Comparison of ENCODE assay signal across 1 cellular context in the genomic region with DNA sequence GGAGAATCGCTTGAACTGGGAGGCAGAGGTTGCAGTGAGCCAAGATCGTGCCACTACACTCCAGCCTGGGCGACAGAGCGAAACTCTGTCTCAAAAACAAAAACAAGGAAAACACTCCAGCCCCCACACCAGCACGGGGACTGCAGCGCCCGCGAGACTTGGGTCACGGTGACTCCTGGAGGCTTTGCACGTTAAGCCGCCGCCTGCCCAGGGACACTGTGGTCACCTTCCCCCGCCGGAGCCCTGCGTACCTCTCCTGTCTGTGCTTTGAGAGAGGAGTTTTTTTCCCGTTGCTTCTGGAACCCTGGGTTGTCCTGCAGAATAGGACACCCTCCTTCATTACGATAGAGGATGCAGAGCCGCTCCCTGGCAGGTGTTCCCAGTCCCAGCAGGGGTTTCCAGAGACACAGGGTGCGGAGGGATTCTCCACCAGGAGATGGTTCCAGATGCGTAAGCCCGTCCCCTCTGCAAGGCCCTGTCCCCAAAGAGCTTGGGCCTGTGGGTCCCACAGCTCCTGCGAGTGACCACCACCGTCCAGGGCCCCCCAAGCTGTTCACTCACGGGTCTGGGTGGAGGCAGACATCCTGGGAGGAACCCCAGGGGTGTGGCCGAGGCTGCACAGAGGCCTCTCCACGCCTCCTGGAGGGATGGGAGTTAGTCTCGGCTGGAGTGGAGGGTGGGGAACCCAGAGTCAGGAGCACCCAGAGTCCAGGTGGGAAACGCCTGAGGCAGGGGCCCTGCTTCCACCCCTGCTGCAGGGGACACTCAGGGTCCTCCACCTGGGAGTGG.
TF ChIP-seq lines count a peak whose summit lies in the region.

No MANE protein-coding gene starts in this region.

TF ChIP-seq in GM23338, 12 proteins besides CTCF, POLR2A, EP300 and RAD21 (continued from another document):
- TF ChIP-seq, protein P1, sequence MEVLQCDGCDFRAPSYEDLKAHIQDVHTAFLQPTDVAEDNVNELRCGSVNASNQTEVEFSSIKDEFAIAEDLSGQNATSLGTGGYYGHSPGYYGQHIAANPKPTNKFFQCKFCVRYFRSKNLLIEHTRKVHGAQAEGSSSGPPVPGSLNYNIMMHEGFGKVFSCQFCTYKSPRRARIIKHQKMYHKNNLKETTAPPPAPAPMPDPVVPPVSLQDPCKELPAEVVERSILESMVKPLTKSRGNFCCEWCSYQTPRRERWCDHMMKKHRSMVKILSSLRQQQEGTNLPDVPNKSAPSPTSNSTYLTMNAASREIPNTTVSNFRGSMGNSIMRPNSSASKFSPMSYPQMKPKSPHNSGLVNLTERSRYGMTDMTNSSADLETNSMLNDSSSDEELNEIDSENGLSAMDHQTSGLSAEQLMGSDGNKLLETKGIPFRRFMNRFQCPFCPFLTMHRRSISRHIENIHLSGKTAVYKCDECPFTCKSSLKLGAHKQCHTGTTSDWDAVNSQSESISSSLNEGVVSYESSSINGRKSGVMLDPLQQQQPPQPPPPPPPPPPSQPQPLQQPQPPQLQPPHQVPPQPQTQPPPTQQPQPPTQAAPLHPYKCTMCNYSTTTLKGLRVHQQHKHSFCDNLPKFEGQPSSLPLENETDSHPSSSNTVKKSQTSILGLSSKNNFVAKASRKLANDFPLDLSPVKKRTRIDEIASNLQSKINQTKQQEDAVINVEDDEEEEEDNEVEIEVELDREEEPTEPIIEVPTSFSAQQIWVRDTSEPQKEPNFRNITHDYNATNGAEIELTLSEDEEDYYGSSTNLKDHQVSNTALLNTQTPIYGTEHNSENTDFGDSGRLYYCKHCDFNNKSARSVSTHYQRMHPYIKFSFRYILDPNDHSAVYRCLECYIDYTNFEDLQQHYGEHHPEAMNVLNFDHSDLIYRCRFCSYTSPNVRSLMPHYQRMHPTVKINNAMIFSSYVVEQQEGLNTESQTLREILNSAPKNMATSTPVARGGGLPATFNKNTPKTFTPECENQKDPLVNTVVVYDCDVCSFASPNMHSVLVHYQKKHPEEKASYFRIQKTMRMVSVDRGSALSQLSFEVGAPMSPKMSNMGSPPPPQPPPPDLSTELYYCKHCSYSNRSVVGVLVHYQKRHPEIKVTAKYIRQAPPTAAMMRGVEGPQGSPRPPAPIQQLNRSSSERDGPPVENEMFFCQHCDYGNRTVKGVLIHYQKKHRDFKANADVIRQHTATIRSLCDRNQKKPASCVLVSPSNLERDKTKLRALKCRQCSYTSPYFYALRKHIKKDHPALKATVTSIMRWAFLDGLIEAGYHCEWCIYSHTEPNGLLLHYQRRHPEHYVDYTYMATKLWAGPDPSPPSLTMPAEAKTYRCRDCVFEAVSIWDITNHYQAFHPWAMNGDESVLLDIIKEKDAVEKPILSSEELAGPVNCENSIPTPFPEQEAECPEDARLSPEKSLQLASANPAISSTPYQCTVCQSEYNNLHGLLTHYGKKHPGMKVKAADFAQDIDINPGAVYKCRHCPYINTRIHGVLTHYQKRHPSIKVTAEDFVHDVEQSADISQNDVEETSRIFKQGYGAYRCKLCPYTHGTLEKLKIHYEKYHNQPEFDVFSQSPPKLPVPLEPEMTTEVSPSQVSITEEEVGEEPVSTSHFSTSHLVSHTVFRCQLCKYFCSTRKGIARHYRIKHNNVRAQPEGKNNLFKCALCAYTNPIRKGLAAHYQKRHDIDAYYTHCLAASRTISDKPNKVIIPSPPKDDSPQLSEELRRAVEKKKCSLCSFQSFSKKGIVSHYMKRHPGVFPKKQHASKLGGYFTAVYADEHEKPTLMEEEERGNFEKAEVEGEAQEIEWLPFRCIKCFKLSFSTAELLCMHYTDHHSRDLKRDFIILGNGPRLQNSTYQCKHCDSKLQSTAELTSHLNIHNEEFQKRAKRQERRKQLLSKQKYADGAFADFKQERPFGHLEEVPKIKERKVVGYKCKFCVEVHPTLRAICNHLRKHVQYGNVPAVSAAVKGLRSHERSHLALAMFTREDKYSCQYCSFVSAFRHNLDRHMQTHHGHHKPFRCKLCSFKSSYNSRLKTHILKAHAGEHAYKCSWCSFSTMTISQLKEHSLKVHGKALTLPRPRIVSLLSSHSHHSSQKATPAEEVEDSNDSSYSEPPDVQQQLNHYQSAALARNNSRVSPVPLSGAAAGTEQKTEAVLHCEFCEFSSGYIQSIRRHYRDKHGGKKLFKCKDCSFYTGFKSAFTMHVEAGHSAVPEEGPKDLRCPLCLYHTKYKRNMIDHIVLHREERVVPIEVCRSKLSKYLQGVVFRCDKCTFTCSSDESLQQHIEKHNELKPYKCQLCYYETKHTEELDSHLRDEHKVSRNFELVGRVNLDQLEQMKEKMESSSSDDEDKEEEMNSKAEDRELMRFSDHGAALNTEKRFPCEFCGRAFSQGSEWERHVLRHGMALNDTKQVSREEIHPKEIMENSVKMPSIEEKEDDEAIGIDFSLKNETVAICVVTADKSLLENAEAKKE (CRISPR knock-in tag; IDR thresholded peaks at IDR 0.05): no peak
- no peak for TF ChIP-seq POLR2AphosphoS5 (IDR thresholded peaks at IDR 0.05; ENCODE audit: low read depth)
- TF ChIP-seq NANOG (IDR thresholded peaks at IDR 0.05; ENCODE audit: borderline replicate concordance): no peak
- TF ChIP-seq JUNB (IDR thresholded peaks at IDR 0.05; ENCODE audit: unreplicated experiment): no peak
- no peak for TF ChIP-seq CREB1 (CRISPR knock-in tag; IDR thresholded peaks at IDR 0.05; ENCODE audit: low read depth)
- TF ChIP-seq ZNF114 (CRISPR knock-in tag; IDR thresholded peaks at IDR 0.05): no peak
- TF ChIP-seq ZNF331 (CRISPR knock-in tag; IDR thresholded peaks at IDR 0.05; ENCODE audit: low read depth): no peak
